8 cellular contexts compared by ENCODE assay signal in genomic region chr13:97432917-97433726, GRCh38. TPM values are rescaled to one million over a fixed set of nuclear protein-coding genes. Genes with fewer than 3 reads are reported as not detected.
DNase-seq lines count a peak whose midpoint lies in the region; ATAC-seq and TF ChIP-seq lines count a peak whose summit lies in the region.

No MANE protein-coding gene starts in this region.

- no peaks in the 10 kb centered on the region for H3K9me3 Mint-ChIP-seq in CD14-positive monocyte
- H3K9me3 Mint-ChIP-seq in dendritic cell treated with granulocyte-macrophage colony-stimulating factor and Interleukin-4, amounts not matched to agents 40 ng/mL and 50 ng/mL, for 4 days, result no peaks in the 10 kb centered on the region

- DNase-seq in CD14-positive monocyte (ENCODE audit: low spot score), result peak; percentile 99
- peak; percentile 98 for DNase-seq in NCI-H748 treated with DMSO at 0.1 percent for 48 hours (lab: John Stamatoyannopoulos, UW)
- peak; percentile 96 to 98 for DNase-seq in activated CD4-positive, alpha-beta T cell treated with anti-CD3 and anti-CD28 coated beads, Interleukin-2, amount 50 U/mL, for 4 hours
- DNase-seq in left lobe of liver (ENCODE audit: low spot score), result peak; percentile 99
- peak; percentile 96 to 98 for DNase-seq in stimulated activated CD4-positive, alpha-beta T cell treated with anti-CD3 and anti-CD28 coated beads, Interleukin-2, amount 100 ng/mL, for 24 hours

- no peak for TF ChIP-seq CTCF in CD14-positive monocyte (IDR thresholded peaks at IDR 0.05)

- peaks cover 31% of the 10 kb centered on the region for H3K4me1 Mint-ChIP-seq in CD14-positive monocyte
- H3K4me1 Mint-ChIP-seq in dendritic cell treated with granulocyte-macrophage colony-stimulating factor and Interleukin-4, amounts not matched to agents 40 ng/mL and 50 ng/mL, for 4 days (ENCODE audit: low read depth), result peaks cover 49% of the 10 kb centered on the region

- intact Hi-C loops in CD14-positive monocyte (cut with micrococcal nuclease), result loop anchor here (5.0 to 10.0 kb wide), 4 partner anchors 48 to 1756 kb away; partner anchors contain the start of genes MBNL2 (in 2 of the 2) and DNAJC3 (in 1 of the 2)
- intact Hi-C loops in dendritic cell treated with granulocyte-macrophage colony-stimulating factor and Interleukin-4, amounts not matched to agents 40 ng/mL and 50 ng/mL, for 4 days (cut with micrococcal nuclease), result loop anchor here (1.0 to 10.0 kb wide), 4 partner anchors 46 to 372 kb away; partner anchors contain the start of gene MBNL2

- H3K27ac Mint-ChIP-seq in CD14-positive monocyte, result peak overlapping the region; percentile 98 to 100 (median 100)
- peak overlapping the region; percentile 96 for H3K27ac Mint-ChIP-seq in dendritic cell treated with granulocyte-macrophage colony-stimulating factor and Interleukin-4, amounts not matched to agents 40 ng/mL and 50 ng/mL, for 4 days

- peaks cover 0 to 6% of the 10 kb centered on the region in 2 donors for H3K36me3 Mint-ChIP-seq in CD14-positive monocyte
- H3K36me3 Mint-ChIP-seq in dendritic cell treated with granulocyte-macrophage colony-stimulating factor and Interleukin-4, amounts not matched to agents 40 ng/mL and 50 ng/mL, for 4 days (ENCODE audit: low read depth), result peaks cover 33% of the 10 kb centered on the region

- H3K27me3 Mint-ChIP-seq in CD14-positive monocyte (ENCODE audit: low read depth in 3 of 3), result peaks cover 0 to 4% (median 3%) of the 10 kb centered on the region in 3 donors
- H3K27me3 Mint-ChIP-seq in dendritic cell treated with granulocyte-macrophage colony-stimulating factor and Interleukin-4, amounts not matched to agents 40 ng/mL and 50 ng/mL, for 4 days, result no peaks in the 10 kb centered on the region

- H3K4me3 Mint-ChIP-seq in CD14-positive monocyte, result peak overlapping the region; percentile 94 to 98
- H3K4me3 Mint-ChIP-seq in dendritic cell treated with granulocyte-macrophage colony-stimulating factor and Interleukin-4, amounts not matched to agents 40 ng/mL and 50 ng/mL, for 4 days, result peak overlapping the region; percentile 97

- ATAC-seq in GM19397 (IDR thresholded peaks at IDR 0.05; ENCODE audit: unreplicated experiment) (peak; percentile 74), HG03565 (IDR thresholded peaks at IDR 0.05; ENCODE audit: unreplicated experiment) (peak; percentile 79), left lobe of liver (peak; percentile 86)

RNA-seq across cellular contexts. Expression of gene RAP2A, which starts 0.8 kb away (rescaled TPM):
- polyA plus RNA-seq in CD14-positive monocyte, result 1 to 10 TPM; 2.3 to 4.5 TPM
- 9.6 TPM for total RNA-seq in left lobe of liver

Comparison
In these comparisons a context has a peak if more than half of its experiments do, and no peak if none do; other contexts are left out.
1. Peak in every context shown above with its lines: DNase-seq and ATAC-seq.